ENCODE assay signal across 16 cellular contexts in genomic region chr1:56797079-56797685, GRCh38. TPM values are rescaled to one million over a fixed set of nuclear protein-coding genes. Genes with fewer than 3 reads are reported as not detected.
DNase-seq lines count a peak whose midpoint lies in the region; ATAC-seq and TF ChIP-seq lines count a peak whose summit lies in the region.
"Had no signal": no experiment of that assay in that cellular context is flagged by ENCODE, and none has a peak within 500 bp of the region (broad histone marks: within the 10 kb centered on the region; RNA-seq: fewer than 3 reads in every experiment).

No MANE protein-coding gene starts in this region.

- no peak overlapping the region for H3K4me3 ChIP-seq in lower leg skin (ENCODE audit: low read depth, poor library complexity, severe bottlenecking)
- H3K4me3 ChIP-seq: GM12878 had no signal

- H3K27me3 Mint-ChIP-seq in WTC11 (ENCODE audit: low read depth) = no peaks in the 10 kb centered on the region

- DNase-seq in COR-L47 (lab: John Stamatoyannopoulos, UW) (peak; percentile 96), M059J (ENCODE audit: low read depth) (peak; percentile 25), WTC11 (ENCODE audit: low spot score) (no peak), lower leg skin (ENCODE audit: low spot score in 2 of 2) (peak; percentile 31 to 84), NCI-H226 (no peak)
- DNase-seq: activated CD4-positive, alpha-beta T cell treated with anti-CD3 and anti-CD28 coated beads for 4 hours; activated T-cell treated with anti-CD3 and anti-CD28 coated beads, Interleukin-2, amount 50 U/mL, for 72 hours; DMS53; stimulated activated CD4-positive, alpha-beta T cell treated with anti-CD3 and anti-CD28 coated beads, Interleukin-1b, Interleukin-23, amount 100 ng/mL, for 48 hours had no signal

- peaks cover 18% of the 10 kb centered on the region for H3K4me1 Mint-ChIP-seq in WTC11

- no peak overlapping the region for H3K4me3 Mint-ChIP-seq in WTC11
- H3K4me3 Mint-ChIP-seq: activated T-cell treated with anti-CD3 and anti-CD28 coated beads, Interleukin-2, amount 50 U/mL, for 72 hours; dendritic cell treated with granulocyte-macrophage colony-stimulating factor and Interleukin-4, amounts not matched to agents 40 ng/mL and 50 ng/mL, for 4 days; T-helper 2 cell treated with Interferon-gamma antibody and Interleukin-4, amounts not matched to agents 5 μg/mL and 100 μg/mL, for 36 hours had no signal

- no peak overlapping the region for H3K27ac Mint-ChIP-seq in WTC11
- H3K27ac Mint-ChIP-seq: activated T-cell treated with anti-CD3 and anti-CD28 coated beads, Interleukin-2, amount 50 U/mL, for 72 hours; dendritic cell treated with granulocyte-macrophage colony-stimulating factor and Interleukin-4, amounts not matched to agents 40 ng/mL and 50 ng/mL, for 4 days; T-helper 2 cell treated with Interferon-gamma antibody and Interleukin-4, amounts not matched to agents 5 μg/mL and 100 μg/mL, for 36 hours had no signal

- H3K9me3 Mint-ChIP-seq in WTC11 = no peaks in the 10 kb centered on the region
- H3K9me3 Mint-ChIP-seq: dendritic cell treated with granulocyte-macrophage colony-stimulating factor and Interleukin-4, amounts not matched to agents 40 ng/mL and 50 ng/mL, for 4 days; T-helper 2 cell treated with Interferon-gamma antibody and Interleukin-4, amounts not matched to agents 5 μg/mL and 100 μg/mL, for 36 hours had no signal

- ATAC-seq in WTC11 (peak; percentile 72), GM21423 (IDR thresholded peaks at IDR 0.05; ENCODE audit: unreplicated experiment) (no peak), HG02642 (IDR thresholded peaks at IDR 0.05; ENCODE audit: poor library complexity, unreplicated experiment) (no peak), GM21717 (IDR thresholded peaks at IDR 0.05; ENCODE audit: unreplicated experiment) (no peak)
- ATAC-seq: activated T-cell treated with anti-CD3 and anti-CD28 coated beads, Interleukin-2, amount 50 U/mL, for 72 hours; GM12878 had no signal

- CTCF ChIA-PET in WTC11 (lab: Charles Lee) = interaction anchor here (1.2 to 2.2 kb wide), 4 partner anchors 10 to 34 kb away, joined by 3 to 6 read pairs (median 4); partner anchors contain the start of gene FYB2

- 52 to 53% methylated on average over 5 of the region's 5 CpGs for WGBS in lower leg skin, 2 donors

- H3K36me3 Mint-ChIP-seq in WTC11 = no peaks in the 10 kb centered on the region

- TF ChIP-seq CTCF in WTC11 (IDR thresholded peaks at IDR 0.05) (no peak), lower leg skin (IDR thresholded peaks at IDR 0.05) (no peak)

- POLR2A ChIA-PET in WTC11 (lab: Charles Lee) = no interaction called here

- intact Hi-C loops in lower leg skin (cut with DNase I; ENCODE audit: low total_unique reads) = no loop called here

- no peak for TF ChIP-seq POLR2A in lower leg skin (IDR thresholded peaks at IDR 0.05)

TF ChIP-seq in WTC11, 78 proteins besides CTCF, POLR2A, EP300 and RAD21:
- TF ChIP-seq, protein P1, sequence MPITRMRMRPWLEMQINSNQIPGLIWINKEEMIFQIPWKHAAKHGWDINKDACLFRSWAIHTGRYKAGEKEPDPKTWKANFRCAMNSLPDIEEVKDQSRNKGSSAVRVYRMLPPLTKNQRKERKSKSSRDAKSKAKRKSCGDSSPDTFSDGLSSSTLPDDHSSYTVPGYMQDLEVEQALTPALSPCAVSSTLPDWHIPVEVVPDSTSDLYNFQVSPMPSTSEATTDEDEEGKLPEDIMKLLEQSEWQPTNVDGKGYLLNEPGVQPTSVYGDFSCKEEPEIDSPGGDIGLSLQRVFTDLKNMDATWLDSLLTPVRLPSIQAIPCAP (CRISPR knock-in tag; IDR thresholded peaks at IDR 0.05) = no peak
- TF ChIP-seq NR1H2 (CRISPR knock-in tag; IDR thresholded peaks at IDR 0.05) = no peak
- TF ChIP-seq JAZF1 (CRISPR knock-in tag; IDR thresholded peaks at IDR 0.05) = no peak
TF ChIP-seq in WTC11: peak in this region for 0.

RNA-seq across cellular contexts. Expression of gene FYB2, which starts 22.0 kb away (rescaled TPM):
- total RNA-seq in M059J (2014; rRNA removed; shearing (Covaris generic)) = not detected in 2 replicates
- total RNA-seq in WTC11 (2021) = 0.15 to 0.46 TPM (median 0.25 TPM) in 3 replicates
- under 1 TPM in 1 of 4 donors, not detected in 3; 0.19 TPM for total RNA-seq in lower leg skin
- total RNA-seq: activated T-cell treated with anti-CD3 and anti-CD28 coated beads, Interleukin-2, amount 50 U/mL, for 72 hours had no signal

RNA-seq across cellular contexts. Expression of gene C8A, which starts 57.4 kb away (rescaled TPM):
- total RNA-seq in M059J (2014; rRNA removed; shearing (Covaris generic)) = not detected in 2 replicates
- total RNA-seq in WTC11 (2021) (0.07 to 0.13 TPM in 2 of 3 replicates, not detected in the other), lower leg skin (not detected)
- total RNA-seq: activated T-cell treated with anti-CD3 and anti-CD28 coated beads, Interleukin-2, amount 50 U/mL, for 72 hours; GM12878; urinary bladder had no signal

Comparison
In these comparisons a context has a peak if more than half of its experiments do, and no peak if none do; other contexts are left out.
1. DNase-seq: peak in COR-L47 (single experiment), M059J (single experiment) and lower leg skin (2 of 2); none in WTC11 (single experiment) and NCI-H226 (single experiment).